Comparison of ENCODE assay signal across 8 cellular contexts in genomic region chr13:80342541-80343371, GRCh38.
DNase-seq lines count a peak whose midpoint lies in the region; ATAC-seq and TF ChIP-seq lines count a peak whose summit lies in the region.

No MANE protein-coding gene starts in this region.

- peak; percentile 67 for TF ChIP-seq CTCF in choroid plexus epithelial cell (conservative IDR thresholded peaks at IDR 0.05; ENCODE audit: low read depth, low read length)

- no peaks in the 10 kb centered on the region for H3K27me3 ChIP-seq in layer of hippocampus (ENCODE audit: control insufficient read depth, insufficient read depth, low read length)

- DNase-seq in DMS 273 (lab: John Stamatoyannopoulos, UW; ENCODE audit: unreplicated experiment), result peak; percentile 86
- DNase-seq in DMS 273 treated with DMSO at 0.1 percent for 48 hours (lab: John Stamatoyannopoulos, UW), result no peak
- peak; percentile 43 for DNase-seq in NCI-H1694 (lab: John Stamatoyannopoulos, UW)
- peak; percentile 73 for DNase-seq in activated CD4-positive, CD25-positive, alpha-beta regulatory T cell treated with anti-CD3 and anti-CD28 coated beads, Interleukin-2, amount 50 U/mL, for 72 hours
- DNase-seq in choroid plexus epithelial cell (ENCODE audit: low read depth), result peak; percentile 79
- peak; percentile 38 to 52 (median 50) for DNase-seq in stimulated activated CD4-positive, alpha-beta T cell treated with anti-CD3 and anti-CD28 coated beads, Interleukin-1b, Interleukin-23, amount 100 ng/mL, for 24 hours (ENCODE audit: low read depth in 4 of 4, low spot score in 1 of 4)

- H3K27ac ChIP-seq in layer of hippocampus (ENCODE audit: low read depth, low read length), result peak overlapping the region; percentile 86

- peak; percentile 54 for ATAC-seq in HG02840 (IDR thresholded peaks at IDR 0.05; ENCODE audit: low FRiP score, unreplicated experiment)

- peak overlapping the region; percentile 75 for H3K4me3 ChIP-seq in choroid plexus epithelial cell (ENCODE audit: low read depth, low read length)
